8 cellular contexts compared by ENCODE assay signal in the genomic region with DNA sequence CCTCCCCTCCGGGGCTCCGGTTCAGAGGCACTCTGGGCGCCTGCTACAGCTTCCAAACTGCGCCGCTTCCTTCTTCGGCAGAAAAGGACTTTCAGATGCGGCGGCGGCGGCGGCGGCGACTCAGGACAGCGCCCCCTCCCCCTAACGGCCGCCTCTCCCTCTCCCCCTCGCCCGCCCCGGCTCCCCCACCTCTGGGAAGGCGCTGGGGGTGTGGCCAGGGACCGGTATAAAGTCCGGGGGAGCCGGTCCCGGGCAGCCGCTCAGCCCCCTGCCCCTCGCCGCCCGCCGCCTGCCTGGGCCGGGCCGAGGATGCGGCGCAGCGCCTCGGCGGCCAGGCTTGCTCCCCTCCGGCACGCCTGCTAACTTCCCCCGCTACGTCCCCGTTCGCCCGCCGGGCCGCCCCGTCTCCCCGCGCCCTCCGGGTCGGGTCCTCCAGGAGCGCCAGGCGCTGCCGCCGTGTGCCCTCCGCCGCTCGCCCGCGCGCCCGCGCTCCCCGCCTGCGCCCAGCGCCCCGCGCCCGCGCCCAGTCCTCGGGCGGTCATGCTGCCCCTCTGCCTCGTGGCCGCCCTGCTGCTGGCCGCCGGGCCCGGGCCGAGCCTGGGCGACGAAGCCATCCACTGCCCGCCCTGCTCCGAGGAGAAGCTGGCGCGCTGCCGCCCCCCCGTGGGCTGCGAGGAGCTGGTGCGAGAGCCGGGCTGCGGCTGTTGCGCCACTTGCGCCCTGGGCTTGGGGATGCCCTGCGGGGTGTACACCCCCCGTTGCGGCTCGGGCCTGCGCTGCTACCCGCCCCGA. TPM values are rescaled to one million over a fixed set of nuclear protein-coding genes. Genes with fewer than 3 reads are reported as not detected.
DNase-seq lines count a peak whose midpoint lies in the region; ATAC-seq, FAIRE-seq and TF ChIP-seq lines count a peak whose summit lies in the region.

TSS of gene IGFBP4 (plus strand) at position 255 of the 792 bp plus-strand sequence. CDS start at position 541, 286 bp downstream.

- H3K4me1 Mint-ChIP-seq in activated naive CD4-positive, alpha-beta T cell treated with anti-CD3 and anti-CD28 coated beads for 36 hours (ENCODE audit: low read depth) = peaks cover 27% of the 10 kb centered on the region

- no peaks in the 10 kb centered on the region for H3K36me3 Mint-ChIP-seq in activated naive CD4-positive, alpha-beta T cell treated with anti-CD3 and anti-CD28 coated beads for 36 hours (ENCODE audit: low read depth)

- H3K36me3 ChIP-seq in SK-N-SH (replicated peaks in 1 of 2; ENCODE audit: control insufficient read depth in 1 of 2, insufficient read depth in 2 of 2, low read length in 1 of 2) (no peaks in the 10 kb centered on the region), gastroesophageal sphincter (no peaks in the 10 kb centered on the region), neuron (ENCODE audit: insufficient read depth, low read length) (no peaks in the 10 kb centered on the region)

- H3K9ac ChIP-seq in SK-N-SH = peak within 1 kb of the TSS; percentile 74

- CTCF ChIA-PET in SK-N-SH (lab: Yijun Ruan, JAX) = interaction anchor here (0.6 to 18.2 kb wide), 25 partner anchors 10 to 176 kb away, joined by 3 to 332 read pairs (median 5); partner anchors contain the start of genes TNS4 and TOP2A
- CTCF ChIA-PET in activated naive CD4-positive, alpha-beta T cell treated with anti-CD3 and anti-CD28 coated beads for 36 hours (lab: Charles Lee) = interaction anchor here (0.6 to 7.3 kb wide), 13 partner anchors 9 to 134 kb away, joined by 3 to 47 read pairs (median 5); partner anchors contain the start of gene TOP2A

- H3K4me3 ChIP-seq in SK-N-SH (ENCODE audit: low read depth in 2 of 2, low read length in 1 of 2) = peak within 1 kb of the TSS; percentile 62 to 81
- peak within 1 kb of the TSS; percentile 54 to 78 for H3K4me3 ChIP-seq in gastroesophageal sphincter
- H3K4me3 ChIP-seq in neuron (ENCODE audit: low read length) = peak within 1 kb of the TSS; percentile 50

- DNase-seq in D721Med (ENCODE audit: insufficient read length, low spot score) = peak; percentile 67
- DNase-seq in SK-N-SH = peak; percentile 92
- DNase-seq in activated naive CD4-positive, alpha-beta T cell treated with anti-CD3 and anti-CD28 coated beads for 36 hours = peak; percentile 74
- peak; percentile 67 for DNase-seq in superior temporal gyrus (ENCODE audit: extremely low spot score)

- no peaks in the 10 kb centered on the region for H3K9me3 ChIP-seq in SK-N-SH
- H3K9me3 ChIP-seq in gastroesophageal sphincter = no peaks in the 10 kb centered on the region
- H3K9me3 ChIP-seq in neuron (ENCODE audit: low read length) = no peaks in the 10 kb centered on the region

- TF ChIP-seq CTCF in D721Med (IDR thresholded peaks at IDR 0.05; ENCODE audit: insufficient read depth, missing control alignments) (peak; percentile 60), SK-N-SH (IDR thresholded peaks at IDR 0.05) (peak; percentile 50), gastroesophageal sphincter (IDR thresholded peaks at IDR 0.05) (peak in 3 of 4 experiments; percentile 27 to 50 (median 49))

- peak; percentile 85 to 89 for TF ChIP-seq POLR2A in gastroesophageal sphincter (IDR thresholded peaks at IDR 0.05)

- no peaks in the 10 kb centered on the region for H3K9me3 Mint-ChIP-seq in activated naive CD4-positive, alpha-beta T cell treated with anti-CD3 and anti-CD28 coated beads for 36 hours

- H3K4me3 Mint-ChIP-seq in activated naive CD4-positive, alpha-beta T cell treated with anti-CD3 and anti-CD28 coated beads for 36 hours = peak within 1 kb of the TSS; percentile 78

- H3K27ac Mint-ChIP-seq in activated naive CD4-positive, alpha-beta T cell treated with anti-CD3 and anti-CD28 coated beads for 36 hours = peak within 1 kb of the TSS; percentile 76

- H3K79me2 ChIP-seq in SK-N-SH (ENCODE audit: insufficient read depth) = peaks cover 44% of the 10 kb centered on the region

- 13% methylated on average over 11 of the region's 98 CpGs for WGBS in SK-N-SH (ENCODE audit: low lambda C conversion rate)
- no CpG with 5 or more reads among the region's 98 CpGs for WGBS in gastroesophageal sphincter (ENCODE audit: low coverage in 1 of 2), 2 donors

- no peaks in the 10 kb centered on the region for H3F3A ChIP-seq in SK-N-SH (replicated peaks; ENCODE audit: insufficient read depth)

- no peak for TF ChIP-seq EP300 in Ishikawa (IDR thresholded peaks at IDR 0.05; ENCODE audit: borderline replicate concordance)
- no peak for TF ChIP-seq EP300 in SK-N-SH (IDR thresholded peaks at IDR 0.05; ENCODE audit: borderline replicate concordance in 1 of 2, low read depth in 1 of 2, low read length in 1 of 2)
- no peak for TF ChIP-seq EP300 in gastroesophageal sphincter (IDR thresholded peaks at IDR 0.05)

- FAIRE-seq in D721Med (lab: Jason Lieb, UNC) = no peak

- peak within 1 kb of the TSS; percentile 99 for H3K4me2 ChIP-seq in SK-N-SH

- peaks cover 4% of the 10 kb centered on the region for H3K27me3 Mint-ChIP-seq in activated naive CD4-positive, alpha-beta T cell treated with anti-CD3 and anti-CD28 coated beads for 36 hours (ENCODE audit: low read depth)

- H3K4me1 ChIP-seq in SK-N-SH (ENCODE audit: control insufficient read depth in 1 of 2, insufficient read depth in 2 of 2, low read depth in 1 of 2, low read length in 1 of 2) = peaks cover 3 to 43% of the 10 kb centered on the region in 2 experiments; a peak in 2 of 4 replicates
- H3K4me1 ChIP-seq in gastroesophageal sphincter = peaks cover 6 to 68% (median 31%) of the 10 kb centered on the region in 3 donors
- peaks cover 21% of the 10 kb centered on the region for H3K4me1 ChIP-seq in neuron (ENCODE audit: insufficient read depth, low read length)

- no peaks in the 10 kb centered on the region for H3K9me2 ChIP-seq in SK-N-SH

- intact Hi-C loops in activated naive CD4-positive, alpha-beta T cell treated with anti-CD3 and anti-CD28 coated beads for 36 hours (cut with micrococcal nuclease) = loop anchor here (1.0 kb wide), 2 partner anchors 44 to 81 kb away; no protein-coding TSS in a partner anchor

- H4K20me1 ChIP-seq in SK-N-SH (ENCODE audit: insufficient read depth) = no peaks in the 10 kb centered on the region

- ATAC-seq in gastroesophageal sphincter (peak; percentile 76), GM19351 (IDR thresholded peaks at IDR 0.05; ENCODE audit: unreplicated experiment) (no peak)

- H3K27me3 ChIP-seq in SK-N-SH (ENCODE audit: insufficient read depth) (no peaks in the 10 kb centered on the region), gastroesophageal sphincter (no peaks in the 10 kb centered on the region), neuron (ENCODE audit: insufficient read depth, low read length) (peaks cover 7% of the 10 kb centered on the region)

- TF ChIP-seq RAD21 in Ishikawa (IDR thresholded peaks at IDR 0.05; ENCODE audit: low read depth) = peak; percentile 36; the same call in 1 of the 2 replicates
- TF ChIP-seq RAD21 in SK-N-SH (IDR thresholded peaks at IDR 0.05; ENCODE audit: low read length) = peak; percentile 56

- POLR2A ChIA-PET in SK-N-SH (lab: Yijun Ruan, JAX) = interaction anchor here (0.7 to 1.3 kb wide), 8 partner anchors 15 to 113 kb away, joined by 3 to 6 read pairs (median 5); partner anchors contain the start of gene TOP2A

- peak within 1 kb of the TSS; percentile 74 to 77 for H3K27ac ChIP-seq in SK-N-SH (ENCODE audit: low read depth in 2 of 2, low read length in 1 of 2)
- H3K27ac ChIP-seq in gastroesophageal sphincter = peak within 1 kb of the TSS; percentile 90 to 99 (median 97)

- H2AFZ ChIP-seq in SK-N-SH (ENCODE audit: low read depth) (peak within 1 kb of the TSS; percentile 72; the same call in 1 of the 2 replicates), neuron (ENCODE audit: low read depth, low read length) (peak within 1 kb of the TSS; percentile 72)

TF ChIP-seq in Ishikawa, 13 proteins besides CTCF, POLR2A, EP300 and RAD21 (continues in another document):
- TF ChIP-seq USF1 (IDR thresholded peaks at IDR 0.05) = no peak
- peak; percentile 36; the same call in 1 of the 2 replicates for TF ChIP-seq CEBPB (IDR thresholded peaks at IDR 0.05)
- TF ChIP-seq TAF1 (IDR thresholded peaks at IDR 0.05; ENCODE audit: low read depth) = no peak
- TF ChIP-seq EGR1 (IDR thresholded peaks at IDR 0.05) = no peak
- no peak for TF ChIP-seq CREB1 (IDR thresholded peaks at IDR 0.05; ENCODE audit: low read depth)
- 0 out of 2 replicates have a peak, but pooled peaks have one; percentile 5 for TF ChIP-seq TEAD4 (IDR thresholded peaks at IDR 0.05)
- TF ChIP-seq NFIC (IDR thresholded peaks at IDR 0.05) = peak; percentile 56

TF ChIP-seq in SK-N-SH, 30 proteins besides CTCF, POLR2A, EP300 and RAD21 (continues in another document):
- TF ChIP-seq USF1 (IDR thresholded peaks at IDR 0.05; ENCODE audit: borderline replicate concordance, low read depth) (no peak), POLR2AphosphoS5 (IDR thresholded peaks at IDR 0.05; ENCODE audit: low read depth, low read length) (peak; percentile 38; the same call in 1 of the 2 replicates), RCOR1 (IDR thresholded peaks at IDR 0.05; ENCODE audit: low read length) (no peak), FOSL2 (IDR thresholded peaks at IDR 0.05; ENCODE audit: borderline replicate concordance, low read depth) (no peak), MAX (IDR thresholded peaks at IDR 0.05; ENCODE audit: low read depth) (peak; percentile 87; the same call in 1 of the 2 replicates), GABPA (IDR thresholded peaks at IDR 0.05; ENCODE audit: low read depth) (no peak), MXI1 (IDR thresholded peaks at IDR 0.05; ENCODE audit: low read depth, low read length) (0 out of 2 replicates have a peak, but pooled peaks have one; percentile 20), ELF1 (IDR thresholded peaks at IDR 0.05) (no peak), TCF12 (IDR thresholded peaks at IDR 0.05) (no peak), NRF1 (IDR thresholded peaks at IDR 0.05; ENCODE audit: low read depth, low read length) (no peak)

RNA-seq across cellular contexts. Expression of gene IGFBP4, which starts in this region (rescaled TPM):
- polyA plus RNA-seq in SK-N-SH (2012; rRNA removed) = 101 and 128 TPM in 2 replicates
- 92.5 and 132 TPM in 2 replicates for polyA plus RNA-seq in SK-N-SH (2012; cell fraction: cytosol; rRNA removed)
- polyA plus RNA-seq in SK-N-SH (2012; cell fraction: nucleus; rRNA removed) = 60.9 and 69.1 TPM in 2 replicates
- 1 to 10 TPM; 8.8 to 9.2 TPM for total RNA-seq in activated naive CD4-positive, alpha-beta T cell treated with anti-CD3 and anti-CD28 coated beads for 36 hours
- 100 to 1,000 TPM; 209 to 428 (median 281) TPM for total RNA-seq in gastroesophageal sphincter

Comparison
In these comparisons a context has a peak if more than half of its experiments do, and no peak if none do; other contexts are left out.
1. RNA of gene IGFBP4 (total RNA-seq): 209 to 428 TPM in gastroesophageal sphincter; 8.8 to 9.2 TPM in activated naive CD4-positive, alpha-beta T cell treated with anti-CD3 and anti-CD28 coated beads for 36 hours; every median in the first group is over 10 times any median in the second.
2. Peak in every context shown above with its lines, with median percentiles within 50 percentile points of each other: DNase-seq, CTCF ChIP-seq and H3K4me3 ChIP-seq.